ENCODE assay signal across 11 cellular contexts in genomic region chr4:40321671-40322131, GRCh38. TPM values are rescaled to one million over a fixed set of nuclear protein-coding genes. Genes with fewer than 3 reads are reported as not detected.
A peak's percentile ranks its signal among the peaks of the same experiment; 100 is the strongest.
DNase-seq lines count a peak whose midpoint lies in the region; ATAC-seq, FAIRE-seq and TF ChIP-seq lines count a peak whose summit lies in the region.
"Had no signal": no experiment of that assay in that cellular context is flagged by ENCODE, and none has a peak within 500 bp of the region (broad histone marks: within the 10 kb centered on the region; RNA-seq: fewer than 3 reads in every experiment).

No MANE protein-coding gene starts in this region.

- H3K36me3 ChIP-seq in HAP-1 (replicated peaks), result no peaks in the 10 kb centered on the region
- no peaks in the 10 kb centered on the region for H3K36me3 ChIP-seq in H1 (ENCODE audit: control insufficient read depth in 2 of 4, insufficient read depth in 4 of 4, low read length in 3 of 4)
- H3K36me3 ChIP-seq in CD8-positive, alpha-beta memory T cell (ENCODE audit: insufficient read depth, low read length), result no peaks in the 10 kb centered on the region

- peak overlapping the region; percentile 6; the same call in 1 of the 2 replicates for H2BK12ac ChIP-seq in H1 (ENCODE audit: low read depth, low read length)

- no peak overlapping the region for H3K4me2 ChIP-seq in H1 (ENCODE audit: insufficient read depth in 1 of 2, low read depth in 2 of 2, low read length in 2 of 2)

- no peaks in the 10 kb centered on the region for H3K27me3 ChIP-seq in HAP-1 (ENCODE audit: low read depth)
- no peaks in the 10 kb centered on the region for H3K27me3 ChIP-seq in H1 (replicated peaks in 1 of 4; ENCODE audit: control insufficient read depth in 3 of 4, extremely low read depth in 1 of 4, insufficient read depth in 3 of 4, low read length in 3 of 4)
- H3K27me3 ChIP-seq in CD8-positive, alpha-beta memory T cell (ENCODE audit: insufficient read depth, low read length, poor library complexity, severe bottlenecking), result no peaks in the 10 kb centered on the region

- no peaks in the 10 kb centered on the region for H3K79me2 ChIP-seq in H1 (ENCODE audit: control insufficient read depth in 1 of 2, insufficient read depth in 2 of 2, low read length in 2 of 2)

- H3K9me3 ChIP-seq in HAP-1, result no peaks in the 10 kb centered on the region
- H3K9me3 ChIP-seq in H1 (ENCODE audit: insufficient read depth in 2 of 2, low read depth in 1 of 2, low read length in 1 of 2), result no peaks in the 10 kb centered on the region
- no peaks in the 10 kb centered on the region for H3K9me3 ChIP-seq in CD8-positive, alpha-beta memory T cell (ENCODE audit: low read length)

- no peaks in the 10 kb centered on the region for H3K36me3 Mint-ChIP-seq in progenitor cell of endocrine pancreas (ENCODE audit: insufficient read depth)
- H3K36me3 Mint-ChIP-seq in CD8-positive, alpha-beta memory T cell, result no peaks in the 10 kb centered on the region

- H4K20me1 ChIP-seq in H1 (replicated peaks in 1 of 2; ENCODE audit: control insufficient read depth in 1 of 2, insufficient read depth in 2 of 2, low read length in 2 of 2), result no peaks in the 10 kb centered on the region

- no peak overlapping the region for H2AK5ac ChIP-seq in H1 (ENCODE audit: low read depth, low read length)

- 0 out of 2 replicates have a peak overlapping the region, but pooled peaks have one; percentile 5 for H2BK20ac ChIP-seq in H1 (ENCODE audit: low read length)

- no peak for TF ChIP-seq CTCF in H1 (IDR thresholded peaks at IDR 0.05; ENCODE audit: control extremely low read depth in 1 of 3, insufficient read depth in 1 of 3, low read depth in 1 of 3, low read length in 3 of 3)
- no peak for TF ChIP-seq CTCF in progenitor cell of endocrine pancreas (IDR thresholded peaks at IDR 0.05; ENCODE audit: unreplicated experiment)

- no peak overlapping the region for H3K14ac ChIP-seq in H1 (ENCODE audit: insufficient read length)

- no peaks in the 10 kb centered on the region for H3K23me2 ChIP-seq in H1 (ENCODE audit: low read depth, low read length)

- 0 out of 2 replicates have a peak overlapping the region, but pooled peaks have one; percentile 37 for H2BK5ac ChIP-seq in H1 (ENCODE audit: low read depth, low read length)

- H3K4ac ChIP-seq in H1 (replicated peaks; ENCODE audit: insufficient read length, low read depth, low read length), result no peak overlapping the region

- no peak overlapping the region for H3K27ac ChIP-seq in H1 (ENCODE audit: low read depth, low read length)
- no peak overlapping the region for H3K27ac ChIP-seq in CD8-positive, alpha-beta memory T cell (ENCODE audit: low read depth, low read length)

- CTCF ChIA-PET in H1 (lab: Charles Lee; ENCODE audit: partially characterized antibody), result interaction anchor here (0.5 to 5.4 kb wide), 14 partner anchors 10 to 439 kb away, joined by 3 to 39 read pairs (median 4); partner anchors contain the start of gene CHRNA9
- CTCF ChIA-PET in CD8-positive, alpha-beta memory T cell (lab: Charles Lee), result interaction anchor here (0.8 to 2.7 kb wide), 8 partner anchors 12 to 265 kb away, joined by 3 to 10 read pairs (median 4); partner anchors contain the start of gene N4BP2

- no peak overlapping the region for H3K56ac ChIP-seq in H1 (replicated peaks; ENCODE audit: insufficient read length, low read depth, low read length)

- peaks cover 43% of the 10 kb centered on the region for H3K4me1 Mint-ChIP-seq in progenitor cell of endocrine pancreas (ENCODE audit: low read depth)
- H3K4me1 Mint-ChIP-seq in CD8-positive, alpha-beta memory T cell, result peaks cover 14 to 17% (median 16%) of the 10 kb centered on the region in 3 donors

- WGBS in H1 (ENCODE audit: extremely low coverage in 1 of 2, insufficient coverage in 1 of 2, insufficient read length in 1 of 2, insufficient replicate concordance in 2 of 2, low coverage in 1 of 2, low lambda C conversion rate in 2 of 2, missing lambda C conversion rate in 1 of 2), 2 experiments, result 76% methylated on average over 4 of the region's 4 CpGs; no CpG with 5 or more reads in 1 of the 2 experiments

- H3K79me1 ChIP-seq in H1 (ENCODE audit: low read depth, low read length), result no peaks in the 10 kb centered on the region

- H4K8ac ChIP-seq in H1 (ENCODE audit: extremely low read depth, insufficient read depth, low read length), result no peak overlapping the region

- H4K5ac ChIP-seq in H1 (ENCODE audit: insufficient read length, low read depth, low read length), result no peak overlapping the region

- 0 out of 2 replicates have a peak overlapping the region, but pooled peaks have one; percentile 31 for H2BK15ac ChIP-seq in H1 (ENCODE audit: low read length)

- H3K27ac Mint-ChIP-seq in progenitor cell of endocrine pancreas, result peak overlapping the region; percentile 70
- H3K27ac Mint-ChIP-seq in CD8-positive, alpha-beta memory T cell, result peak overlapping the region in 1 of 8 donors; percentile 15

- POLR2A ChIA-PET in H1 (lab: Charles Lee; ENCODE audit: partially characterized antibody), result interaction anchor here (0.6 to 2.0 kb wide), 2 partner anchors 11 to 264 kb away, joined by 3 to 8 read pairs; no protein-coding TSS in a partner anchor
- POLR2A ChIA-PET in CD8-positive, alpha-beta memory T cell (lab: Charles Lee), result interaction anchor here (0.6 kb wide), 1 partner anchor 10 kb away, joined by 5 read pairs; no protein-coding TSS in a partner anchor

- peaks cover 26% of the 10 kb centered on the region for H3K4me1 ChIP-seq in HAP-1
- H3K4me1 ChIP-seq in H1 (replicated peaks in 1 of 4; ENCODE audit: control insufficient read depth in 3 of 4, insufficient read depth in 4 of 4, low read length in 3 of 4), result peaks cover 4 to 9% (median 6%) of the 10 kb centered on the region in 4 experiments; a peak in 6 of 7 replicates
- H3K4me1 ChIP-seq in CD8-positive, alpha-beta memory T cell (ENCODE audit: insufficient read depth, low read length), result peaks cover 17% of the 10 kb centered on the region

- no peak overlapping the region for H3K23ac ChIP-seq in H1 (ENCODE audit: insufficient read length)

- H3K9ac ChIP-seq in H1 (replicated peaks in 1 of 4; ENCODE audit: extremely low read depth in 1 of 4, low read depth in 3 of 4, low read length in 3 of 4), result no peak overlapping the region

- FAIRE-seq in H1 (lab: Jason Lieb, UNC) (no peak), GM12892 (lab: Jason Lieb, UNC) (no peak)

- DNase-seq in HAP-1 (ENCODE audit: low spot score in 2 of 2) (peak; percentile 26 to 30), NCI-H69 (lab: John Stamatoyannopoulos, UW) (peak; percentile 81), H1 (ENCODE audit: low read depth in 1 of 2, low spot score in 2 of 2) (no peak), progenitor cell of endocrine pancreas (ENCODE audit: low spot score, unreplicated experiment) (no peak), GM12892 (ENCODE audit: insufficient read length) (no peak)
- DNase-seq in CD8-positive, alpha-beta memory T cell, result no peak
- DNase-seq: KG1 had no signal

- no peak for TF ChIP-seq EP300 in H1 (IDR thresholded peaks at IDR 0.05; ENCODE audit: borderline replicate concordance in 1 of 2, low read depth in 2 of 2, low read length in 2 of 2)

- TF ChIP-seq POLR2A in H1 (IDR thresholded peaks at IDR 0.05; ENCODE audit: control extremely low read depth in 1 of 2, low read depth in 2 of 2, low read length in 2 of 2) (no peak), GM12892 (IDR thresholded peaks at IDR 0.05; ENCODE audit: low read depth, low read length) (no peak)

- in situ Hi-C loops in HAP-1 (cut with MboI; ENCODE audit: low sequenced_read_pairs), result loop anchor here (25.0 kb wide), 1 partner anchor 859 kb away; the partner anchor contains the start of genes LIAS and RPL9

- no peak overlapping the region for H2BK120ac ChIP-seq in H1 (replicated peaks; ENCODE audit: low read depth, low read length)

- no peak overlapping the region for H3K4me3 Mint-ChIP-seq in progenitor cell of endocrine pancreas (ENCODE audit: low read depth)
- H3K4me3 Mint-ChIP-seq in CD8-positive, alpha-beta memory T cell, result no peak overlapping the region

- no peak for ATAC-seq in HG02798 (IDR thresholded peaks at IDR 0.05; ENCODE audit: poor library complexity, unreplicated experiment)
- ATAC-seq: HCT116 had no signal

- H4K91ac ChIP-seq in H1 (replicated peaks; ENCODE audit: insufficient read length, low read length), result peak overlapping the region; percentile 35

- H3K27me3 Mint-ChIP-seq in progenitor cell of endocrine pancreas, result no peaks in the 10 kb centered on the region
- no peaks in the 10 kb centered on the region for H3K27me3 Mint-ChIP-seq in CD8-positive, alpha-beta memory T cell

- no peak for TF ChIP-seq RAD21 in H1 (IDR thresholded peaks at IDR 0.05 in 1 of 2, conservative IDR thresholded peaks at IDR 0.05 in 1 of 2; ENCODE audit: low read depth in 2 of 2, low read length in 2 of 2)

- H3K18ac ChIP-seq in H1 (ENCODE audit: extremely low read depth, low read length), result no peak overlapping the region

- no peak overlapping the region for H2AFZ ChIP-seq in H1 (ENCODE audit: low read length)

- no peaks in the 10 kb centered on the region for H3K9me3 Mint-ChIP-seq in progenitor cell of endocrine pancreas (ENCODE audit: low read depth)
- no peaks in the 10 kb centered on the region for H3K9me3 Mint-ChIP-seq in CD8-positive, alpha-beta memory T cell

- no peak overlapping the region for H3K4me3 ChIP-seq in HAP-1
- H3K4me3 ChIP-seq in H1 (ENCODE audit: extremely low read depth in 1 of 4, insufficient read depth in 2 of 4, low read depth in 3 of 4, low read length in 4 of 4), result no peak overlapping the region
- H3K4me3 ChIP-seq in CD8-positive, alpha-beta memory T cell (ENCODE audit: low read length), result no peak overlapping the region

TF ChIP-seq in H1, 55 proteins besides CTCF, POLR2A, EP300 and RAD21 (continues in another document):
- TF ChIP-seq SIN3A (conservative IDR thresholded peaks at IDR 0.05 in 1 of 2, IDR thresholded peaks at IDR 0.05 in 1 of 2; ENCODE audit: low read depth in 1 of 2, low read length in 2 of 2), result no peak
- no peak for TF ChIP-seq YY1 (IDR thresholded peaks at IDR 0.05; ENCODE audit: low read depth, low read length)
- TF ChIP-seq SUZ12 (IDR thresholded peaks at IDR 0.05; ENCODE audit: low read length), result no peak
- TF ChIP-seq CREB1 (IDR thresholded peaks at IDR 0.05), result no peak
- no peak for TF ChIP-seq EZH2 (IDR thresholded peaks at IDR 0.05; ENCODE audit: low read depth, low read length, severe bottlenecking)
- TF ChIP-seq CHD2 (IDR thresholded peaks at IDR 0.05; ENCODE audit: low read length), result no peak

RNA-seq across cellular contexts. Expression of gene CHRNA9, which starts 13.4 kb away (rescaled TPM):
- 1.4 and 1.5 TPM in 2 replicates for total RNA-seq in H1 (2021; fragmentation: NEBNext Ultra II Directional; extraction: Animal tissue kit (Norgen Biotek cat#: 25700))
- polyA plus RNA-seq in H1 (2011; rRNA removed), result 2.8 and 3.3 TPM in 2 replicates
- 4.0 TPM for polyA plus RNA-seq in H1 (2011; cell fraction: cytosol; rRNA removed)
- polyA plus RNA-seq in H1 (2011; cell fraction: nucleus; rRNA removed), result 2.9 TPM
- 1.7 to 4.8 TPM (median 2.5 TPM) in 4 replicates for polyA plus RNA-seq in H1 (2012, experiment 1 of 2)
- 0.16 TPM for polyA plus RNA-seq in H1 (2012, experiment 2 of 2)
- 4.5 TPM for polyA plus RNA-seq in H1 (2013, experiment 1 of 2)
- 4.8 TPM for polyA plus RNA-seq in H1 (2013, experiment 2 of 2)
- 4.7 and 5.1 TPM in 2 replicates for polyA minus RNA-seq in H1 (2011; rRNA and poly(A)+ RNA removed)
- 2.1 TPM for polyA minus RNA-seq in H1 (2011; cell fraction: cytosol; rRNA and poly(A)+ RNA removed)
- polyA minus RNA-seq in H1 (2011; cell fraction: nucleus; rRNA and poly(A)+ RNA removed), result 2.8 TPM
- total RNA-seq in progenitor cell of endocrine pancreas, result 0.22 and 0.43 TPM in 2 replicates
- total RNA-seq in CD8-positive, alpha-beta memory T cell, result under 1 TPM in 1 of 2 experiments, not detected in 1; 0.11 TPM
- polyA plus RNA-seq in CD8-positive, alpha-beta memory T cell, result 0.14 TPM
- not detected for polyA plus RNA-seq in GM12892 (2012; ENCODE audit: missing spikeins)
- total RNA-seq: liver, subcutaneous adipose tissue had no signal
- polyA plus RNA-seq: liver had no signal

Comparison
In these comparisons a context has a peak if more than half of its experiments do, and no peak if none do; other contexts are left out.
1. DNase-seq: peak in HAP-1 (2 of 2) and NCI-H69 (single experiment); none in H1 (0 of 2), progenitor cell of endocrine pancreas (single experiment), CD8-positive, alpha-beta memory T cell (0 of 5) and GM12892 (single experiment).